25 cellular contexts compared by ENCODE assay signal in genomic region chr5:124195416-124195815, GRCh38.
"Had no signal": no experiment of that assay in that cellular context is flagged by ENCODE, and none has a peak within 500 bp of the region (broad histone marks: within the 10 kb centered on the region; RNA-seq: fewer than 3 reads in every experiment).

No MANE protein-coding gene starts in this region.

- H3K9me3 Mint-ChIP-seq: activated CD4-positive, alpha-beta T cell treated with anti-CD3 and anti-CD28 coated beads, Interleukin-2, amount 10 ng/mL, durations not matched to agents 7 days and 5 days had no signal

- H3K36me3 ChIP-seq: SJSA1 had no signal

- H3K27me3 Mint-ChIP-seq: activated CD4-positive, alpha-beta memory T cell treated with anti-CD3 and anti-CD28 coated beads, Interleukin-2, amount 10 ng/mL, durations not matched to agents 7 days and 5 days; activated CD4-positive, alpha-beta T cell treated with anti-CD3 and anti-CD28 coated beads, Interleukin-2, amount 10 ng/mL, durations not matched to agents 7 days and 5 days; activated naive CD8-positive, alpha-beta T cell; activated T-helper 17 cell treated with anti-CD3 and anti-CD28 coated beads, Interleukin-2, amount 50 U/mL, for 72 hours had no signal

- H3K27ac ChIP-seq: RWPE1, SJSA1, VCaP had no signal

- H3K27ac Mint-ChIP-seq: activated CD4-positive, alpha-beta memory T cell treated with anti-CD3 and anti-CD28 coated beads, Interleukin-2, amount 10 ng/mL, durations not matched to agents 7 days and 5 days; activated CD4-positive, alpha-beta T cell treated with anti-CD3 and anti-CD28 coated beads, Interleukin-2, amount 10 ng/mL, durations not matched to agents 7 days and 5 days; activated naive CD4-positive, alpha-beta T cell treated with anti-CD3 and anti-CD28 coated beads for 36 hours; activated naive CD8-positive, alpha-beta T cell; activated T-helper 17 cell treated with anti-CD3 and anti-CD28 coated beads, Interleukin-2, amount 50 U/mL, for 72 hours had no signal

- DNase-seq: activated CD4-positive, alpha-beta memory T cell treated with anti-CD3 and anti-CD28 coated beads, Interleukin-2, amount 10 ng/mL, durations not matched to agents 7 days and 5 days; activated CD4-positive, alpha-beta T cell treated with anti-CD3 and anti-CD28 coated beads, Interleukin-2, amount 10 ng/mL, durations not matched to agents 7 days and 5 days; activated CD4-positive, CD25-positive, alpha-beta regulatory T cell; activated gamma-delta T cell; activated naive CD4-positive, alpha-beta T cell treated with anti-CD3 and anti-CD28 coated beads for 36 hours; activated T-cell treated with anti-CD3 and anti-CD28 coated beads for 4 hours; activated T-cell treated with anti-CD3 and anti-CD28 coated beads, Interleukin-2, amount 50 U/mL, for 48 hours; caudate nucleus; Karpas-422; NCI-H1694; NCI-H2029; NCI-H2107; NCI-H2171 treated with DMSO at 0.1 percent for 48 hours; NCI-H226; NCI-H526; NCI-H774; Right ventricle myocardium superior; T-helper 1 cell had no signal

- ATAC-seq: activated T-helper 17 cell treated with anti-CD3 and anti-CD28 coated beads, Interleukin-2, amount 50 U/mL, for 72 hours; K562; Panc1 had no signal

- H3K27me3 ChIP-seq: SJSA1 had no signal

- H3K4me3 Mint-ChIP-seq: activated CD4-positive, alpha-beta memory T cell treated with anti-CD3 and anti-CD28 coated beads, Interleukin-2, amount 10 ng/mL, durations not matched to agents 7 days and 5 days; activated CD4-positive, alpha-beta T cell treated with anti-CD3 and anti-CD28 coated beads, Interleukin-2, amount 10 ng/mL, durations not matched to agents 7 days and 5 days; activated naive CD4-positive, alpha-beta T cell treated with anti-CD3 and anti-CD28 coated beads for 36 hours; activated naive CD8-positive, alpha-beta T cell; activated T-helper 17 cell treated with anti-CD3 and anti-CD28 coated beads, Interleukin-2, amount 50 U/mL, for 72 hours had no signal

- H3K4me3 ChIP-seq: K562, SJSA1 had no signal

- H3K9me3 ChIP-seq: SJSA1 had no signal

- H3K4me1 Mint-ChIP-seq: activated CD4-positive, alpha-beta memory T cell treated with anti-CD3 and anti-CD28 coated beads, Interleukin-2, amount 10 ng/mL, durations not matched to agents 7 days and 5 days; activated CD4-positive, alpha-beta T cell treated with anti-CD3 and anti-CD28 coated beads, Interleukin-2, amount 10 ng/mL, durations not matched to agents 7 days and 5 days; activated T-helper 17 cell treated with anti-CD3 and anti-CD28 coated beads, Interleukin-2, amount 50 U/mL, for 72 hours had no signal

- H3K36me3 Mint-ChIP-seq: activated naive CD8-positive, alpha-beta T cell had no signal

- H3K4me1 ChIP-seq: SJSA1 had no signal
